In genomic region chr12:66746489-66747201, GRCh38 we compare ENCODE assay signal across 21 cellular contexts.
"Had no signal": no experiment of that assay in that cellular context is flagged by ENCODE, and none has a peak within 500 bp of the region (broad histone marks: within the 10 kb centered on the region; RNA-seq: fewer than 3 reads in every experiment).

No MANE protein-coding gene starts in this region.

- H3K4me3 ChIP-seq: MG63 had no signal

- H3K9me3 ChIP-seq: MG63 had no signal

- H3K27ac Mint-ChIP-seq: activated CD4-positive, alpha-beta memory T cell treated with anti-CD3 and anti-CD28 coated beads for 36 hours; activated CD4-positive, alpha-beta T cell treated with anti-CD3 and anti-CD28 coated beads, Interleukin-2, amount 10 ng/mL, durations not matched to agents 7 days and 5 days; activated naive CD4-positive, alpha-beta T cell treated with anti-CD3 and anti-CD28 coated beads for 36 hours; activated naive CD8-positive, alpha-beta T cell; activated T-helper 17 cell treated with anti-CD3 and anti-CD28 coated beads, Interleukin-2, amount 50 U/mL, for 72 hours; brain; T-helper 1 cell treated with Interleukin-12 subunit alpha and Interleukin-12 subunit beta and Interleukin-4 antibody, amounts not matched to agents 30 μg/mL and 1 μg/mL, for 36 hours had no signal

- ATAC-seq: activated T-helper 17 cell treated with anti-CD3 and anti-CD28 coated beads, Interleukin-2, amount 50 U/mL, for 72 hours; PC-3 had no signal

- H3K36me3 ChIP-seq: MG63 had no signal

- H3K9me3 Mint-ChIP-seq: activated CD4-positive, alpha-beta memory T cell treated with anti-CD3 and anti-CD28 coated beads for 36 hours; activated naive CD4-positive, alpha-beta T cell treated with anti-CD3 and anti-CD28 coated beads for 36 hours; activated T-helper 17 cell treated with anti-CD3 and anti-CD28 coated beads, Interleukin-2, amount 50 U/mL, for 72 hours had no signal

- H3K4me3 Mint-ChIP-seq: activated CD4-positive, alpha-beta memory T cell treated with anti-CD3 and anti-CD28 coated beads for 36 hours; activated CD4-positive, alpha-beta T cell treated with anti-CD3 and anti-CD28 coated beads, Interleukin-2, amount 10 ng/mL, durations not matched to agents 7 days and 5 days; activated naive CD4-positive, alpha-beta T cell treated with anti-CD3 and anti-CD28 coated beads for 36 hours; activated naive CD8-positive, alpha-beta T cell; activated T-helper 17 cell treated with anti-CD3 and anti-CD28 coated beads, Interleukin-2, amount 50 U/mL, for 72 hours; brain; T-helper 1 cell treated with Interleukin-12 subunit alpha and Interleukin-12 subunit beta and Interleukin-4 antibody, amounts not matched to agents 30 μg/mL and 1 μg/mL, for 36 hours had no signal

- H3K36me3 Mint-ChIP-seq: activated CD4-positive, alpha-beta memory T cell treated with anti-CD3 and anti-CD28 coated beads for 36 hours; activated naive CD8-positive, alpha-beta T cell; brain had no signal

- DNase-seq: activated CD4-positive, alpha-beta memory T cell treated with anti-CD3 and anti-CD28 coated beads for 36 hours; activated CD4-positive, alpha-beta T cell treated with anti-CD3 and anti-CD28 coated beads, Interleukin-2, amount 10 ng/mL, durations not matched to agents 7 days and 5 days; activated gamma-delta T cell; activated naive CD4-positive, alpha-beta T cell treated with anti-CD3 and anti-CD28 coated beads for 36 hours; activated T-cell treated with anti-CD3 and anti-CD28 coated beads for 4 hours; activated T-cell treated with anti-CD3 and anti-CD28 coated beads, Interleukin-2, amount 50 U/mL, for 48 hours; amygdala; MG63; NCI-H1105; NCI-H1436; NCI-H187 treated with DMSO at 0.1 percent for 48 hours; NCI-H2081 treated with DMSO at 0.1 percent for 48 hours; NCI-H446; NCI-H524; NCI-H774; PC-3; SHP77 treated with DMSO at 0.1 percent for 48 hours had no signal
